Comparison of ENCODE assay signal across 8 cellular contexts in the genomic region with DNA sequence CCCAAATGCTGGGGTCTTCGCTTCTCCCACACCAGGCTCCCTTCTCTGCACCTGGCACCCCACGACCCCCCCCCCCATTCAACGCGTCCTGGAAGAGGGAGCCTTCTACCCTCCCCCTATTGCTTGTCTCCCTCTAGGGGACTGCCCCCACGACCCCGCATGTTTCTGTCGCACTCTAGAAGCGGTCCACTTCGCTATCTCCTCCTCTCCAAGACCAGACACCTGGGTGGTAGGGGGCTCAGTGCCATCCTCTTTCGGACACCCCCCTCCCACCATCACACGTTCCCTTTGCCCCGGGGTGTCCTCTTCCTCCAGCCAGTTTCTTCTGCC. TPM values are rescaled to one million over a fixed set of nuclear protein-coding genes. Genes with fewer than 3 reads are reported as not detected.
DNase-seq lines count a peak whose midpoint lies in the region; ATAC-seq, FAIRE-seq and TF ChIP-seq lines count a peak whose summit lies in the region.

No MANE protein-coding gene starts in this region.

- in situ Hi-C loops in K562 (cut with MboI), result no loop called here

- H3K4me2 ChIP-seq in K562 (ENCODE audit: insufficient read depth, low read length), result peak overlapping the region; percentile 100

- no peak for TF ChIP-seq RAD21 in K562 (CRISPR knock-in tag; conservative IDR thresholded peaks at IDR 0.05 in 1 of 2, IDR thresholded peaks at IDR 0.05 in 1 of 2)

- CTCF ChIA-PET in K562 (lab: Yijun Ruan, JAX; ENCODE audit: low intra/inter-chr PET ratio), result no interaction called here

- no peak for ATAC-seq in activated T-cell treated with anti-CD3 and anti-CD28 coated beads, Interleukin-2, amount 50 U/mL, for 72 hours (replicated peaks in 1 of 2)
- ATAC-seq in K562 (no peak), memory B cell (ENCODE audit: low read depth) (no peak)

- TF ChIP-seq EP300 in K562 (IDR thresholded peaks at IDR 0.05; ENCODE audit: low read length), result no peak

- peak overlapping the region; percentile 98 for H3K4me3 ChIP-seq in K562

- peaks cover 11 to 44% of the 10 kb centered on the region in 2 experiments for H3K4me1 ChIP-seq in K562 (replicated peaks in 1 of 2; ENCODE audit: control insufficient read depth in 2 of 2, insufficient read depth in 2 of 2, low read length in 2 of 2)

- BruUV-seq in K562 (replicated peaks; lab: Mats Ljungman, UMichigan), result no TSS peak

- H3K4me1 Mint-ChIP-seq in activated T-cell treated with anti-CD3 and anti-CD28 coated beads, Interleukin-2, amount 50 U/mL, for 72 hours (ENCODE audit: low read depth), result peaks cover 72% of the 10 kb centered on the region
- H3K4me1 Mint-ChIP-seq in memory B cell (peaks cover 37% of the 10 kb centered on the region), type B pancreatic cell (ENCODE audit: unreplicated experiment) (peaks cover 20% of the 10 kb centered on the region)

- no peaks in the 10 kb centered on the region for H3K9me3 ChIP-seq in K562 (replicated peaks; ENCODE audit: control insufficient read depth, insufficient read depth, low read depth, low read length)

- peaks cover 0 to 2% of the 10 kb centered on the region in 2 donors for H3K9me3 Mint-ChIP-seq in activated T-cell treated with anti-CD3 and anti-CD28 coated beads, Interleukin-2, amount 50 U/mL, for 72 hours
- no peaks in the 10 kb centered on the region for H3K9me3 Mint-ChIP-seq in memory B cell
- H3K9me3 Mint-ChIP-seq in type B pancreatic cell, result no peaks in the 10 kb centered on the region

- FAIRE-seq in K562 (lab: Jason Lieb, UNC), result no peak

- TF ChIP-seq CTCF in K562 (IDR thresholded peaks at IDR 0.05 in 2 of 3, conservative IDR thresholded peaks at IDR 0.05 in 1 of 3; ENCODE audit: insufficient read depth in 2 of 3, low read depth in 1 of 3, low read length in 3 of 3), result no peak
- TF ChIP-seq CTCF in type B pancreatic cell (conservative IDR thresholded peaks at IDR 0.05), result no peak

- H3K36me3 Mint-ChIP-seq in activated T-cell treated with anti-CD3 and anti-CD28 coated beads, Interleukin-2, amount 50 U/mL, for 72 hours (ENCODE audit: insufficient read depth in 2 of 2), result peaks cover 15 to 29% of the 10 kb centered on the region in 2 donors
- H3K36me3 Mint-ChIP-seq in memory B cell (peaks cover 7% of the 10 kb centered on the region), type B pancreatic cell (peaks cover 5% of the 10 kb centered on the region)

- peak; percentile 7 for TF ChIP-seq POLR2A in K562 (conservative IDR thresholded peaks at IDR 0.05)

- H3K79me2 ChIP-seq in K562 (ENCODE audit: control insufficient read depth, insufficient read depth, low read length), result peaks cover 66% of the 10 kb centered on the region

- peak overlapping the region; percentile 96 for H3K27ac Mint-ChIP-seq in activated T-cell treated with anti-CD3 and anti-CD28 coated beads, Interleukin-2, amount 50 U/mL, for 72 hours
- H3K27ac Mint-ChIP-seq in memory B cell, result peak overlapping the region; percentile 95
- peak overlapping the region; percentile 48 for H3K27ac Mint-ChIP-seq in type B pancreatic cell

- H3K9ac ChIP-seq in K562 (ENCODE audit: insufficient read depth in 1 of 2, low read depth in 2 of 2, low read length in 2 of 2), result peak overlapping the region; percentile 85 to 99

- DNase-seq in activated T-cell treated with anti-CD3 and anti-CD28 coated beads, Interleukin-2, amount 50 U/mL, for 72 hours, result no peak
- DNase-seq in activated T-cell treated with anti-CD3 and anti-CD28 coated beads, Interleukin-2, amount 50 U/mL, for 1 hour, result no peak
- DNase-seq in K562 (ENCODE audit: extremely low read depth in 1 of 4, low spot score in 3 of 4) (no peak), memory B cell (ENCODE audit: low spot score in 2 of 2) (no peak), type B pancreatic cell (ENCODE audit: extremely low spot score, unreplicated experiment) (no peak), NCI-H446 treated with DMSO at 0.1 percent for 48 hours (lab: John Stamatoyannopoulos, UW) (no peak), SKM-1 (lab: John Stamatoyannopoulos, UW; ENCODE audit: unreplicated experiment) (no peak), DMS114 treated with DMSO at 0.1 percent for 48 hours (lab: John Stamatoyannopoulos, UW; ENCODE audit: unreplicated experiment) (no peak)

- WGBS in K562 (ENCODE audit: insufficient coverage, low coverage, missing lambda C conversion rate), result 0% methylated on average over 10 of the region's 12 CpGs

- H3K27ac ChIP-seq in K562 (ENCODE audit: extremely low read depth, low read depth, low read length), result peak overlapping the region; percentile 93

- no peaks in the 10 kb centered on the region for H3K27me3 ChIP-seq in K562 (ENCODE audit: control insufficient read depth in 2 of 2, insufficient read depth in 2 of 2, low read length in 2 of 2)

- H3K36me3 ChIP-seq in K562 (ENCODE audit: control insufficient read depth, insufficient read depth, low read length), result peaks cover 37% of the 10 kb centered on the region

- intact Hi-C loops in K562 (cut with micrococcal nuclease), result loop anchor here (1.0 to 5.0 kb wide), 3 partner anchors 29 to 90 kb away; partner anchors contain the start of gene HNRNPUL1

- peak overlapping the region; percentile 86 to 97 for H3K4me3 Mint-ChIP-seq in activated T-cell treated with anti-CD3 and anti-CD28 coated beads, Interleukin-2, amount 50 U/mL, for 72 hours
- peak overlapping the region; percentile 98 for H3K4me3 Mint-ChIP-seq in memory B cell
- peak overlapping the region; percentile 90 for H3K4me3 Mint-ChIP-seq in type B pancreatic cell

- no peak overlapping the region for H2AFZ ChIP-seq in K562 (ENCODE audit: low read depth, low read length)

- POLR2A ChIA-PET in K562 (lab: Yijun Ruan, JAX), result interaction anchor here (0.6 to 3.1 kb wide), 10 partner anchors 10 to 156 kb away, joined by 3 to 20 read pairs (median 4); partner anchors contain the start of gene B9D2

- H3K9me1 ChIP-seq in K562 (ENCODE audit: control insufficient read depth, insufficient read depth, low read length), result no peaks in the 10 kb centered on the region

- H3K27me3 Mint-ChIP-seq in activated T-cell treated with anti-CD3 and anti-CD28 coated beads, Interleukin-2, amount 50 U/mL, for 72 hours (ENCODE audit: low read depth), result no peaks in the 10 kb centered on the region
- H3K27me3 Mint-ChIP-seq in memory B cell (no peaks in the 10 kb centered on the region), type B pancreatic cell (peaks cover 59% of the 10 kb centered on the region)

- H4K20me1 ChIP-seq in K562 (replicated peaks; ENCODE audit: control insufficient read depth, insufficient read depth, low read length), result peaks cover 17% of the 10 kb centered on the region

RNA-seq across cellular contexts. Expression of gene TGFB1, which starts 1.5 kb away (rescaled TPM):
- 10 to 100 TPM; 93.5 to 94.2 TPM for total RNA-seq in activated T-cell treated with anti-CD3 and anti-CD28 coated beads, Interleukin-2, amount 50 U/mL, for 72 hours
- 64.3 and 157 TPM in 2 replicates for total RNA-seq in K562 (2011; cell fraction: chromatin; rRNA removed; ENCODE audit: low replicate concordance)
- total RNA-seq in K562 (2011; cell fraction: nucleolus; rRNA removed), result 136 and 144 TPM in 2 replicates
- total RNA-seq in K562 (2011; cell fraction: nucleoplasm; rRNA removed), result 124 and 158 TPM in 2 replicates
- total RNA-seq in K562 (2014; rRNA removed) (18.6 and 25.8 TPM in 2 replicates), K562 (2014; rRNA removed; fragmentation: Illumina TruSeq; extraction: Trizol) (10.4 and 12.3 TPM in 2 replicates), K562 (2015; rRNA removed; fragmentation: Illumina TruSeq; extraction: Trizol) (14.7 and 17.2 TPM in 2 replicates), K562 (2021) (131 and 159 TPM in 2 replicates), type B pancreatic cell (ENCODE audit: low replicate concordance) (2.3 and 3.4 TPM in 2 replicates)
- polyA plus RNA-seq in K562 (2011; rRNA removed) (11.8 and 13.4 TPM in 2 replicates), K562 (2014; fragmentation: Illumina TruSeq; extraction: Trizol) (45.7 and 64.4 TPM in 2 replicates), K562 (2014; fragmentation: Nextera tagmentation; extraction: Ambion mirVana) (under 1 TPM; 0.24 to 0.77 TPM), K562 (2014; rRNA removed) (35.2 and 37.8 TPM in 2 replicates)
- 15.8 and 29.1 TPM in 2 replicates for polyA plus RNA-seq in K562 (2011; cell fraction: cytosol; rRNA removed)
- 32.7 and 67.7 TPM in 2 replicates for polyA plus RNA-seq in K562 (2011; cell fraction: nucleus; rRNA removed)
- 114 and 117 TPM in 2 replicates for polyA plus RNA-seq in K562 (2012)
- polyA minus RNA-seq in K562 (2011; rRNA and poly(A)+ RNA removed), result 8.5 and 9.4 TPM in 2 replicates
- polyA minus RNA-seq in K562 (2011; cell fraction: cytosol; rRNA and poly(A)+ RNA removed), result 77.3 and 101 TPM in 2 replicates
- polyA minus RNA-seq in K562 (2011; cell fraction: nucleus; rRNA and poly(A)+ RNA removed), result 19.0 and 20.9 TPM in 2 replicates

RNA-seq across cellular contexts. Expression of gene B9D2, which starts 11.7 kb away (rescaled TPM):
- total RNA-seq in activated T-cell treated with anti-CD3 and anti-CD28 coated beads, Interleukin-2, amount 50 U/mL, for 72 hours, result 1 to 10 TPM; 6.4 to 7.7 TPM
- 2.5 and 4.1 TPM in 2 replicates for total RNA-seq in K562 (2011; cell fraction: chromatin; rRNA removed; ENCODE audit: low replicate concordance)
- total RNA-seq in K562 (2011; cell fraction: nucleolus; rRNA removed), result 2.6 and 4.3 TPM in 2 replicates
- total RNA-seq in K562 (2011; cell fraction: nucleoplasm; rRNA removed), result 2.5 and 2.7 TPM in 2 replicates
- total RNA-seq in K562 (2014; rRNA removed) (3.5 and 6.7 TPM in 2 replicates), K562 (2014; rRNA removed; fragmentation: Illumina TruSeq; extraction: Trizol) (0.54 and 1.6 TPM in 2 replicates), K562 (2015; rRNA removed; fragmentation: Illumina TruSeq; extraction: Trizol) (5.2 and 5.5 TPM in 2 replicates), K562 (2021) (6.0 and 6.9 TPM in 2 replicates), type B pancreatic cell (ENCODE audit: low replicate concordance) (4.8 and 8.8 TPM in 2 replicates)
- polyA plus RNA-seq in K562 (2011; rRNA removed) (2.8 and 5.8 TPM in 2 replicates), K562 (2014; fragmentation: Illumina TruSeq; extraction: Trizol) (2.2 and 3.4 TPM in 2 replicates), K562 (2014; fragmentation: Nextera tagmentation; extraction: Ambion mirVana) (1 to 10 TPM in 1 of 2 experiments, under 1 TPM in 1; 0.83 to 1.4 TPM), K562 (2014; rRNA removed) (3.4 and 3.5 TPM in 2 replicates)
- polyA plus RNA-seq in K562 (2011; cell fraction: cytosol; rRNA removed), result 5.3 and 10.7 TPM in 2 replicates
- 5.0 and 5.1 TPM in 2 replicates for polyA plus RNA-seq in K562 (2011; cell fraction: nucleus; rRNA removed)
- polyA plus RNA-seq in K562 (2012), result 9.2 and 11.3 TPM in 2 replicates
- polyA minus RNA-seq in K562 (2011; rRNA and poly(A)+ RNA removed), result 0.69 and 0.84 TPM in 2 replicates
- 2.3 and 2.5 TPM in 2 replicates for polyA minus RNA-seq in K562 (2011; cell fraction: cytosol; rRNA and poly(A)+ RNA removed)
- 1.9 and 2.3 TPM in 2 replicates for polyA minus RNA-seq in K562 (2011; cell fraction: nucleus; rRNA and poly(A)+ RNA removed)

RNA-seq across cellular contexts. Expression of gene TMEM91, which starts 24.1 kb away (rescaled TPM):
- 10 to 100 TPM; 12.3 to 12.8 TPM for total RNA-seq in activated T-cell treated with anti-CD3 and anti-CD28 coated beads, Interleukin-2, amount 50 U/mL, for 72 hours
- total RNA-seq in K562 (2011; cell fraction: chromatin; rRNA removed; ENCODE audit: low replicate concordance), result 24.4 and 50.0 TPM in 2 replicates
- 29.5 and 29.9 TPM in 2 replicates for total RNA-seq in K562 (2011; cell fraction: nucleolus; rRNA removed)
- 34.4 and 41.6 TPM in 2 replicates for total RNA-seq in K562 (2011; cell fraction: nucleoplasm; rRNA removed)
- total RNA-seq in K562 (2014; rRNA removed) (2.8 and 4.3 TPM in 2 replicates), K562 (2014; rRNA removed; fragmentation: Illumina TruSeq; extraction: Trizol) (1.5 and 1.6 TPM in 2 replicates), K562 (2015; rRNA removed; fragmentation: Illumina TruSeq; extraction: Trizol) (1.7 and 1.8 TPM in 2 replicates), K562 (2021) (2.3 and 2.7 TPM in 2 replicates), type B pancreatic cell (ENCODE audit: low replicate concordance) (2.0 and 8.1 TPM in 2 replicates)
- polyA plus RNA-seq in K562 (2011; rRNA removed) (3.0 and 3.9 TPM in 2 replicates), K562 (2014; fragmentation: Illumina TruSeq; extraction: Trizol) (3.0 and 3.1 TPM in 2 replicates), K562 (2014; fragmentation: Nextera tagmentation; extraction: Ambion mirVana) (1 to 10 TPM; 1.2 to 1.8 TPM), K562 (2014; rRNA removed) (3.1 and 5.2 TPM in 2 replicates)
- 2.3 and 3.1 TPM in 2 replicates for polyA plus RNA-seq in K562 (2011; cell fraction: cytosol; rRNA removed)
- 18.6 and 23.2 TPM in 2 replicates for polyA plus RNA-seq in K562 (2011; cell fraction: nucleus; rRNA removed)
- polyA plus RNA-seq in K562 (2012), result 2.8 and 6.9 TPM in 2 replicates
- 1.9 and 2.4 TPM in 2 replicates for polyA minus RNA-seq in K562 (2011; rRNA and poly(A)+ RNA removed)
- 2.0 and 3.7 TPM in 2 replicates for polyA minus RNA-seq in K562 (2011; cell fraction: cytosol; rRNA and poly(A)+ RNA removed)
- 5.4 and 6.3 TPM in 2 replicates for polyA minus RNA-seq in K562 (2011; cell fraction: nucleus; rRNA and poly(A)+ RNA removed)

RNA-seq across cellular contexts. Expression of gene CCDC97, which starts 42.3 kb away (rescaled TPM):
- total RNA-seq in activated T-cell treated with anti-CD3 and anti-CD28 coated beads, Interleukin-2, amount 50 U/mL, for 72 hours, result 10 to 100 TPM; 28.8 to 33.4 TPM
- total RNA-seq in K562 (2011; cell fraction: chromatin; rRNA removed; ENCODE audit: low replicate concordance), result 9.7 and 23.9 TPM in 2 replicates
- total RNA-seq in K562 (2011; cell fraction: nucleolus; rRNA removed), result 14.2 and 16.3 TPM in 2 replicates
- 17.3 and 25.1 TPM in 2 replicates for total RNA-seq in K562 (2011; cell fraction: nucleoplasm; rRNA removed)
- total RNA-seq in K562 (2014; rRNA removed) (8.0 and 10.8 TPM in 2 replicates), K562 (2014; rRNA removed; fragmentation: Illumina TruSeq; extraction: Trizol) (2.2 and 3.3 TPM in 2 replicates), K562 (2015; rRNA removed; fragmentation: Illumina TruSeq; extraction: Trizol) (5.5 and 7.0 TPM in 2 replicates), K562 (2021) (16.5 and 18.0 TPM in 2 replicates), type B pancreatic cell (ENCODE audit: low replicate concordance) (26.7 and 42.6 TPM in 2 replicates)
- polyA plus RNA-seq in K562 (2011; rRNA removed) (3.6 and 5.0 TPM in 2 replicates), K562 (2014; fragmentation: Illumina TruSeq; extraction: Trizol) (9.8 and 13.2 TPM in 2 replicates), K562 (2014; fragmentation: Nextera tagmentation; extraction: Ambion mirVana) (under 1 TPM; 0.60 to 0.79 TPM), K562 (2014; rRNA removed) (8.8 and 11.3 TPM in 2 replicates)
- polyA plus RNA-seq in K562 (2011; cell fraction: cytosol; rRNA removed), result 6.2 and 8.2 TPM in 2 replicates
- polyA plus RNA-seq in K562 (2011; cell fraction: nucleus; rRNA removed), result 4.3 and 6.3 TPM in 2 replicates
- 10.0 and 27.9 TPM in 2 replicates for polyA plus RNA-seq in K562 (2012)
- 3.7 and 4.4 TPM in 2 replicates for polyA minus RNA-seq in K562 (2011; rRNA and poly(A)+ RNA removed)
- polyA minus RNA-seq in K562 (2011; cell fraction: cytosol; rRNA and poly(A)+ RNA removed), result 3.2 and 4.2 TPM in 2 replicates
- polyA minus RNA-seq in K562 (2011; cell fraction: nucleus; rRNA and poly(A)+ RNA removed), result 6.8 and 8.3 TPM in 2 replicates

RNA-seq across cellular contexts. Expression of gene EXOSC5, which starts 44.9 kb away (rescaled TPM):
- 10 to 100 TPM; 30.3 to 30.7 TPM for total RNA-seq in activated T-cell treated with anti-CD3 and anti-CD28 coated beads, Interleukin-2, amount 50 U/mL, for 72 hours
- total RNA-seq in K562 (2011; cell fraction: chromatin; rRNA removed; ENCODE audit: low replicate concordance), result 10.4 and 27.0 TPM in 2 replicates
- 28.7 and 35.4 TPM in 2 replicates for total RNA-seq in K562 (2011; cell fraction: nucleolus; rRNA removed)
- 18.0 and 19.2 TPM in 2 replicates for total RNA-seq in K562 (2011; cell fraction: nucleoplasm; rRNA removed)
- 37.8 and 47.1 TPM in 2 replicates for total RNA-seq in K562 (2014; rRNA removed)
- total RNA-seq in K562 (2014; rRNA removed; fragmentation: Illumina TruSeq; extraction: Trizol), result 8.6 and 10.9 TPM in 2 replicates
- total RNA-seq in K562 (2015; rRNA removed; fragmentation: Illumina TruSeq; extraction: Trizol), result 32.5 and 35.0 TPM in 2 replicates
- 59.7 and 66.0 TPM in 2 replicates for total RNA-seq in K562 (2021)
- 43.3 and 53.6 TPM in 2 replicates for polyA plus RNA-seq in K562 (2011; rRNA removed)
- polyA plus RNA-seq in K562 (2011; cell fraction: cytosol; rRNA removed), result 64.2 and 117 TPM in 2 replicates
- polyA plus RNA-seq in K562 (2011; cell fraction: nucleus; rRNA removed), result 33.3 and 35.8 TPM in 2 replicates
- polyA plus RNA-seq in K562 (2012), result 51.8 and 96.9 TPM in 2 replicates
- 22.3 and 47.3 TPM in 2 replicates for polyA plus RNA-seq in K562 (2014; fragmentation: Illumina TruSeq; extraction: Trizol)
- polyA plus RNA-seq in K562 (2014; fragmentation: Nextera tagmentation; extraction: Ambion mirVana), result 10 to 100 TPM; 15.1 to 41.8 TPM
- 75.5 and 76.1 TPM in 2 replicates for polyA plus RNA-seq in K562 (2014; rRNA removed)
- 8.8 and 12.2 TPM in 2 replicates for polyA minus RNA-seq in K562 (2011; rRNA and poly(A)+ RNA removed)
- polyA minus RNA-seq in K562 (2011; cell fraction: cytosol; rRNA and poly(A)+ RNA removed), result 19.4 and 42.8 TPM in 2 replicates
- polyA minus RNA-seq in K562 (2011; cell fraction: nucleus; rRNA and poly(A)+ RNA removed), result 10.1 and 11.0 TPM in 2 replicates
- total RNA-seq in type B pancreatic cell (ENCODE audit: low replicate concordance), result 11.4 and 20.2 TPM in 2 replicates
